1 cellular context compared by ENCODE assay signal in the genomic region with DNA sequence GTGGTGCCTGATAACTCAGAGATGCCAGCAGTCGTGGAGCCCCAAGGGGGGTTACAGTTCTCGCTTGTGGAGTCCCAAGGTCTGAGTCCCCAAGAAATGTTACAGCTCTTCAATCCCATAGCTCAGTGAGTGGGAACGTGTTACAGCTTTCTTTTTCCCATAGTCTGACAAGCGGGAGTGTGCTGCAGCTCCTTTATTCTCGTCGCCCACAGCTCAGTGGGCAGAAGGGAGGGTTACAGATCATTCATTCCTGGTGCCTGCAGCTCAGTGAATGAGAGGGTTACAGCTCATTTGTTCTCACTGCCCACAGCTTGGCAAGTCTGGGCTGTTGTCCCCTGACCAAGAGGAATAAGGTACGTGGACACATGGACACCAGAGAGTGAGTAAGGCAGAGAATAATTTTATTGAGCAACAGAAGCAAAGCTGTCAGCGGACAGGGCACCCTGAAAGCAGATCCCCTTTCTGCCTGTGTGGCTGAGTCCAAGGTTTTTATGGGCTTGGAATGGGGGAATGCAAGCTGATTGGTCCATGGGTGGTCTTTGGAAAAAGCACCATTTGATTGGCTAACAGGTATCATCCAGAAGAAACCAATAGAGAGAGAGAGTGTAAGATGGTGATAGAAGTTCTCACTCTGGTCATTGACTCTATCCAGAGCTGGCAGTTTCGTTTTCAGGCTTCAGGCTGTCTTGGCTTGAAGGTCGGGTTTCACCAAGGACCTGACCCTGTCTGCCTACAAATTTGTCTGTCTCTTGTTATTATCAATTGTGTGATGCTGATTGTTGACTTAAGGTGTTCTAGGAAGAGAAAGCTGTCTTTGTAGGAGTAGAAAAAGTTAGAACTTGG.
TF ChIP-seq lines count a peak whose summit lies in the region.

No MANE protein-coding gene starts in this region.

TF ChIP-seq in HepG2, 621 proteins besides CTCF, POLR2A, EP300 and RAD21:
- TF ChIP-seq HNRNPK (IDR thresholded peaks at IDR 0.05; ENCODE audit: low read depth, low read length, poor library complexity, severe bottlenecking) (no peak), ZNF12 (CRISPR knock-in tag; IDR thresholded peaks at IDR 0.05) (no peak), SP2 (CRISPR knock-in tag; IDR thresholded peaks at IDR 0.05) (no peak)
- TF ChIP-seq, protein P1, sequence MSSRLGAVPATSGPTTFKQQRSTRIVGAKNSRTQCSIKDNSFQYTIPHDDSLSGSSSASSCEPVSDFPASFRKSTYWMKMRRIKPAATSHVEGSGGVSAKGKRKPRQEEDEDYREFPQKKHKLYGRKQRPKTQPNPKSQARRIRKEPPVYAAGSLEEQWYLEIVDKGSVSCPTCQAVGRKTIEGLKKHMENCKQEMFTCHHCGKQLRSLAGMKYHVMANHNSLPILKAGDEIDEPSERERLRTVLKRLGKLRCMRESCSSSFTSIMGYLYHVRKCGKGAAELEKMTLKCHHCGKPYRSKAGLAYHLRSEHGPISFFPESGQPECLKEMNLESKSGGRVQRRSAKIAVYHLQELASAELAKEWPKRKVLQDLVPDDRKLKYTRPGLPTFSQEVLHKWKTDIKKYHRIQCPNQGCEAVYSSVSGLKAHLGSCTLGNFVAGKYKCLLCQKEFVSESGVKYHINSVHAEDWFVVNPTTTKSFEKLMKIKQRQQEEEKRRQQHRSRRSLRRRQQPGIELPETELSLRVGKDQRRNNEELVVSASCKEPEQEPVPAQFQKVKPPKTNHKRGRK (CRISPR knock-in tag; IDR thresholded peaks at IDR 0.05): no peak
- TF ChIP-seq, protein P2, sequence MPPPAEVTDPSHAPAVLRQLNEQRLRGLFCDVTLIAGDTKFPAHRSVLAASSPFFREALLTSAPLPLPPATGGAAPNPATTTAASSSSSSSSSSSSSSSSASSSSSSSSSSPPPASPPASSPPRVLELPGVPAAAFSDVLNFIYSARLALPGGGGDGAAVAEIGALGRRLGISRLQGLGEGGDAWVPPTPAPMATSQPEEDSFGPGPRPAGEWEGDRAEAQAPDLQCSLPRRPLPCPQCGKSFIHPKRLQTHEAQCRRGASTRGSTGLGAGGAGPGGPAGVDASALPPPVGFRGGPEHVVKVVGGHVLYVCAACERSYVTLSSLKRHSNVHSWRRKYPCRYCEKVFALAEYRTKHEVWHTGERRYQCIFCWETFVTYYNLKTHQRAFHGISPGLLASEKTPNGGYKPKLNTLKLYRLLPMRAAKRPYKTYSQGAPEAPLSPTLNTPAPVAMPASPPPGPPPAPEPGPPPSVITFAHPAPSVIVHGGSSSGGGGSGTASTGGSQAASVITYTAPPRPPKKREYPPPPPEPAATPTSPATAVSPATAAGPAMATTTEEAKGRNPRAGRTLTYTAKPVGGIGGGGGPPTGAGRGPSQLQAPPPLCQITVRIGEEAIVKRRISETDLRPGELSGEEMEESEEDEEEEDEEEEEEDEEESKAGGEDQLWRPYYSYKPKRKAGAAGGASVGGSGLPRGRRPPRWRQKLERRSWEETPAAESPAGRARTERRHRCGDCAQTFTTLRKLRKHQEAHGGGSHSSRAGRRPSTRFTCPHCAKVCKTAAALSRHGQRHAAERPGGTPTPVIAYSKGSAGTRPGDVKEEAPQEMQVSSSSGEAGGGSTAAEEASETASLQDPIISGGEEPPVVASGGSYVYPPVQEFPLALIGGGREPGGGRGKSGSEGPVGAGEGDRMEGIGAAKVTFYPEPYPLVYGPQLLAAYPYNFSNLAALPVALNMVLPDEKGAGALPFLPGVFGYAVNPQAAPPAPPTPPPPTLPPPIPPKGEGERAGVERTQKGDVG (CRISPR knock-in tag; IDR thresholded peaks at IDR 0.05; ENCODE audit: borderline replicate concordance): no peak
